Comparison of ENCODE assay signal across 16 cellular contexts in genomic region chr6:39902136-39902535, GRCh38. TPM values are rescaled to one million over a fixed set of nuclear protein-coding genes. Genes with fewer than 3 reads are reported as not detected.
DNase-seq lines count a peak whose midpoint lies in the region; ATAC-seq, FAIRE-seq and TF ChIP-seq lines count a peak whose summit lies in the region.
"Had no signal": no experiment of that assay in that cellular context is flagged by ENCODE, and none has a peak within 500 bp of the region (broad histone marks: within the 10 kb centered on the region; RNA-seq: fewer than 3 reads in every experiment).

No MANE protein-coding gene starts in this region.

- 70 to 94% (median 87%) methylated on average over 2 of the region's 2 CpGs for WGBS in spleen, 5 donors

- DNase-seq in cardiac septum (ENCODE audit: low spot score) (peak; percentile 50), right atrium auricular region (ENCODE audit: low spot score) (no peak), chondrocyte (ENCODE audit: low spot score) (no peak), left ventricle myocardium superior (no peak), spleen (peak; percentile 40), urothelium cell line (ENCODE audit: low spot score) (no peak), SHP77 (lab: John Stamatoyannopoulos, UW) (no peak), amniotic stem cell (lab: John Stamatoyannopoulos, UW) (no peak)
- DNase-seq: ACHN; Calu3; CD4-positive, CD25-positive, alpha-beta regulatory T cell; DMS 273 treated with DMSO at 0.1 percent for 48 hours; HCEC 1CT; HFFc6 had no signal

- no peak for TF ChIP-seq POLR2A in spleen (IDR thresholded peaks at IDR 0.05)

- H3K36me3 ChIP-seq in right atrium auricular region, result peaks cover 16% of the 10 kb centered on the region
- peaks cover 0 to 100% (median 4%) of the 10 kb centered on the region in 6 donors for H3K36me3 ChIP-seq in spleen
- H3K36me3 ChIP-seq: BLaER1 treated with 17β-estradiol and CSF1 and Interleukin-3, amounts not matched to agents 10 nM and 100 nM had no signal

- H3K4me3 ChIP-seq in right atrium auricular region (no peak overlapping the region), spleen (no peak overlapping the region)
- H3K4me3 ChIP-seq: BLaER1 treated with 17β-estradiol and CSF1 and Interleukin-3, amounts not matched to agents 10 nM and 100 nM had no signal

- H3K27ac Mint-ChIP-seq in chondrocyte (ENCODE audit: unreplicated experiment), result peak overlapping the region; percentile 71
- H3K27ac Mint-ChIP-seq: CD4-positive, CD25-positive, alpha-beta regulatory T cell; HFFc6 had no signal

- no peaks in the 10 kb centered on the region for H3K4me1 ChIP-seq in right atrium auricular region
- no peaks in the 10 kb centered on the region for H3K4me1 ChIP-seq in spleen
- H3K4me1 ChIP-seq: BLaER1 treated with 17β-estradiol and CSF1 and Interleukin-3, amounts not matched to agents 10 nM and 100 nM had no signal

- intact Hi-C loops in cardiac septum (cut with DNase I) (no loop called here), left ventricle myocardium superior (cut with micrococcal nuclease) (no loop called here), spleen (cut with DNase I; ENCODE audit: low total_unique reads) (no loop called here)

- no peaks in the 10 kb centered on the region for H3K9me3 Mint-ChIP-seq in chondrocyte (ENCODE audit: low read depth)
- H3K9me3 Mint-ChIP-seq: CD4-positive, CD25-positive, alpha-beta regulatory T cell; HFFc6 had no signal

- TF ChIP-seq CTCF in right atrium auricular region (IDR thresholded peaks at IDR 0.05) (no peak), chondrocyte (IDR thresholded peaks at IDR 0.05) (no peak), spleen (IDR thresholded peaks at IDR 0.05 in 8 of 11, conservative IDR thresholded peaks at IDR 0.05 in 3 of 11) (no peak)

- H3K36me3 Mint-ChIP-seq in chondrocyte (ENCODE audit: low read depth), result peaks cover 51% of the 10 kb centered on the region
- H3K36me3 Mint-ChIP-seq: CD4-positive, CD25-positive, alpha-beta regulatory T cell had no signal

- no peak overlapping the region for H3K4me3 Mint-ChIP-seq in chondrocyte (ENCODE audit: unreplicated experiment)
- H3K4me3 Mint-ChIP-seq: CD4-positive, CD25-positive, alpha-beta regulatory T cell; HFFc6 had no signal

- H3K27ac ChIP-seq in right atrium auricular region, result no peak overlapping the region
- H3K27ac ChIP-seq in spleen, result no peak overlapping the region
- H3K27ac ChIP-seq: BLaER1 treated with 17β-estradiol and CSF1 and Interleukin-3, amounts not matched to agents 10 nM and 100 nM; HL-60 had no signal

- peaks cover 4% of the 10 kb centered on the region for H3K4me1 Mint-ChIP-seq in chondrocyte (ENCODE audit: low read depth)
- H3K4me1 Mint-ChIP-seq: CD4-positive, CD25-positive, alpha-beta regulatory T cell had no signal

- H3K9me3 ChIP-seq in right atrium auricular region, result no peaks in the 10 kb centered on the region
- H3K9me3 ChIP-seq in spleen, result no peaks in the 10 kb centered on the region
- H3K9me3 ChIP-seq: BLaER1 treated with 17β-estradiol and CSF1 and Interleukin-3, amounts not matched to agents 10 nM and 100 nM had no signal

- peak; percentile 3 for ATAC-seq in left ventricle myocardium superior

- FAIRE-seq in urothelium cell line (lab: Jason Lieb, UNC), result no peak

- H3K27me3 Mint-ChIP-seq in chondrocyte (ENCODE audit: low read depth), result no peaks in the 10 kb centered on the region
- H3K27me3 Mint-ChIP-seq: CD4-positive, CD25-positive, alpha-beta regulatory T cell had no signal

- H3K27me3 ChIP-seq in right atrium auricular region, result no peaks in the 10 kb centered on the region
- H3K27me3 ChIP-seq in spleen (replicated peaks in 1 of 7), result no peaks in the 10 kb centered on the region
- H3K27me3 ChIP-seq: BLaER1 treated with 17β-estradiol and CSF1 and Interleukin-3, amounts not matched to agents 10 nM and 100 nM had no signal

RNA-seq across cellular contexts. Expression of gene MOCS1, which starts 32.1 kb away (rescaled TPM):
- total RNA-seq in cardiac septum, result 22.1 TPM
- total RNA-seq in right atrium auricular region, result 10 to 100 TPM; 18.7 to 28.0 TPM
- 13.3 to 36.6 TPM (median 35.2 TPM) in 3 replicates for total RNA-seq in chondrocyte
- total RNA-seq in left ventricle myocardium superior, result 24.7 TPM
- 10 to 100 TPM in 1 of 7 donors, 1 to 10 TPM in 6; 5.0 to 10.2 (median 8.3) TPM for total RNA-seq in spleen
- polyA plus RNA-seq in spleen, result 1 to 10 TPM; 1.2 to 1.9 (median 1.9) TPM

Comparison
In these comparisons a context has a peak if more than half of its experiments do, and no peak if none do; other contexts are left out.
1. DNase-seq: peak in cardiac septum (single experiment) and spleen (single experiment); none in right atrium auricular region (single experiment), chondrocyte (single experiment), left ventricle myocardium superior (single experiment), urothelium cell line (single experiment), SHP77 (0 of 2) and amniotic stem cell (single experiment).